ENCODE assay signal across 12 cellular contexts in genomic region chr7:74312418-74313021, GRCh38. TPM values are rescaled to one million over a fixed set of nuclear protein-coding genes. Genes with fewer than 3 reads are reported as not detected.
DNase-seq lines count a peak whose midpoint lies in the region; ATAC-seq, FAIRE-seq and TF ChIP-seq lines count a peak whose summit lies in the region.
"Had no signal": no experiment of that assay in that cellular context is flagged by ENCODE, and none has a peak within 500 bp of the region (broad histone marks: within the 10 kb centered on the region; RNA-seq: fewer than 3 reads in every experiment).

No MANE protein-coding gene starts in this region.

- H3K4me3 ChIP-seq in A549 (no peak overlapping the region), RWPE2 (ENCODE audit: severe bottlenecking) (peak overlapping the region; percentile 4)
- H3K4me3 ChIP-seq in naive thymus-derived CD4-positive, alpha-beta T cell (ENCODE audit: low read length): no peak overlapping the region
- H3K4me3 ChIP-seq: adrenal gland, gastrocnemius medialis, left ventricle myocardium inferior had no signal

- TF ChIP-seq POLR2A in A549 (IDR thresholded peaks at IDR 0.05; ENCODE audit: low read length): no peak

- H3K9me3 ChIP-seq in A549 (no peaks in the 10 kb centered on the region), RWPE2 (ENCODE audit: severe bottlenecking) (no peaks in the 10 kb centered on the region)
- H3K9me3 ChIP-seq in naive thymus-derived CD4-positive, alpha-beta T cell (ENCODE audit: control insufficient read depth in 2 of 3, low read length in 3 of 3): no peaks in the 10 kb centered on the region
- H3K9me3 ChIP-seq: adrenal gland, gastrocnemius medialis, left ventricle myocardium inferior had no signal

- WGBS in A549 (ENCODE audit: missing lambda C conversion rate): 49% methylated on average over 16 of the region's 16 CpGs

- H3K36me3 ChIP-seq in RWPE2 (ENCODE audit: low read depth): no peaks in the 10 kb centered on the region
- no peaks in the 10 kb centered on the region for H3K36me3 ChIP-seq in naive thymus-derived CD4-positive, alpha-beta T cell (ENCODE audit: control insufficient read depth in 2 of 3, insufficient read depth in 3 of 3, low read length in 3 of 3)
- H3K36me3 ChIP-seq: adrenal gland, gastrocnemius medialis, left ventricle myocardium inferior had no signal

- H3K4me1 ChIP-seq in A549: peaks cover 17% of the 10 kb centered on the region
- H3K4me1 ChIP-seq in RWPE2 (ENCODE audit: insufficient read depth, poor library complexity, severe bottlenecking): peaks cover 23% of the 10 kb centered on the region
- H3K4me1 ChIP-seq in naive thymus-derived CD4-positive, alpha-beta T cell (ENCODE audit: control insufficient read depth in 2 of 2, insufficient read depth in 2 of 2, low read length in 2 of 2): no peaks in the 10 kb centered on the region
- H3K4me1 ChIP-seq: gastrocnemius medialis had no signal

- peak overlapping the region; percentile 35 to 77; a peak in 3 of 6 replicates for H3K27ac ChIP-seq in A549
- peak overlapping the region; percentile 95 for H3K27ac ChIP-seq in RWPE2 (ENCODE audit: poor library complexity, severe bottlenecking)
- H3K27ac ChIP-seq in naive thymus-derived CD4-positive, alpha-beta T cell (ENCODE audit: low read depth, low read length): no peak overlapping the region
- H3K27ac ChIP-seq: adrenal gland, gastrocnemius medialis, left ventricle myocardium inferior had no signal

- FAIRE-seq in A549 (lab: Jason Lieb, UNC): no peak

- no peak overlapping the region for H3K4me3 Mint-ChIP-seq in activated T-cell treated with anti-CD3 and anti-CD28 coated beads, Interleukin-2, amount 50 U/mL, for 24 hours
- no peak overlapping the region for H3K4me3 Mint-ChIP-seq in naive thymus-derived CD4-positive, alpha-beta T cell

- peaks cover 10% of the 10 kb centered on the region for H3K27me3 Mint-ChIP-seq in activated T-cell treated with anti-CD3 and anti-CD28 coated beads, Interleukin-2, amount 50 U/mL, for 24 hours
- H3K27me3 Mint-ChIP-seq in naive thymus-derived CD4-positive, alpha-beta T cell: peaks cover 4 to 13% (median 6%) of the 10 kb centered on the region in 5 donors

- H3K27ac Mint-ChIP-seq in activated T-cell treated with anti-CD3 and anti-CD28 coated beads, Interleukin-2, amount 50 U/mL, for 24 hours: no peak overlapping the region
- no peak overlapping the region for H3K27ac Mint-ChIP-seq in naive thymus-derived CD4-positive, alpha-beta T cell

- POLR2A ChIA-PET in A549 (lab: Yijun Ruan, JAX): no interaction called here
- POLR2A ChIA-PET in naive thymus-derived CD4-positive, alpha-beta T cell (lab: Charles Lee): no interaction called here

- ATAC-seq in A549 (peak; percentile 26 to 45; a peak in 4 of 6 replicates), RWPE2 (ENCODE audit: low read depth) (peak; percentile 92)
- no peak for ATAC-seq in naive thymus-derived CD4-positive, alpha-beta T cell
- ATAC-seq: gastrocnemius medialis had no signal

- H3K27me3 ChIP-seq in RWPE2 (ENCODE audit: insufficient read depth, poor library complexity, severe bottlenecking): no peaks in the 10 kb centered on the region
- no peaks in the 10 kb centered on the region for H3K27me3 ChIP-seq in naive thymus-derived CD4-positive, alpha-beta T cell (ENCODE audit: control insufficient read depth in 2 of 2, insufficient read depth in 2 of 2, low read length in 2 of 2)
- H3K27me3 ChIP-seq: adrenal gland, gastrocnemius medialis had no signal

- no peaks in the 10 kb centered on the region for H3K36me3 Mint-ChIP-seq in activated T-cell treated with anti-CD3 and anti-CD28 coated beads, Interleukin-2, amount 50 U/mL, for 24 hours (ENCODE audit: low read depth)
- H3K36me3 Mint-ChIP-seq in naive thymus-derived CD4-positive, alpha-beta T cell: peaks cover 0 to 3% (median 0%) of the 10 kb centered on the region in 5 donors

- no peak for TF ChIP-seq EP300 in A549 (IDR thresholded peaks at IDR 0.05)

- TF ChIP-seq CTCF in A549 (IDR thresholded peaks at IDR 0.05) (no peak), RWPE2 (IDR thresholded peaks at IDR 0.05; ENCODE audit: poor library complexity, severe bottlenecking) (no peak)

- DNase-seq in A549 (ENCODE audit: low read depth in 1 of 2, low spot score in 1 of 2): no peak
- peak; percentile 95 for DNase-seq in HPDE6-E6E7 (ENCODE audit: extremely low spot score)
- DNase-seq in RWPE2 (ENCODE audit: low spot score): peak; percentile 95
- peak; percentile 50 for DNase-seq in glomerular visceral epithelial cell (ENCODE audit: extremely low spot score)
- no peak for DNase-seq in activated T-cell treated with anti-CD3 and anti-CD28 coated beads, Interleukin-2, amount 50 U/mL, for 24 hours
- DNase-seq in NCI-H1105 treated with DMSO at 0.1 percent for 48 hours (lab: John Stamatoyannopoulos, UW): no peak
- DNase-seq in activated CD8-positive, alpha-beta memory T cell treated with anti-CD3 and anti-CD28 coated beads for 24 hours: no peak
- no peak for DNase-seq in naive thymus-derived CD4-positive, alpha-beta T cell
- DNase-seq: adrenal gland, gastrocnemius medialis, left ventricle myocardium inferior, NCI-H146 had no signal

- intact Hi-C loops in naive thymus-derived CD4-positive, alpha-beta T cell (cut with micrococcal nuclease): no loop called here

- H3K9me3 Mint-ChIP-seq in activated T-cell treated with anti-CD3 and anti-CD28 coated beads, Interleukin-2, amount 50 U/mL, for 24 hours: peaks cover 4% of the 10 kb centered on the region
- H3K9me3 Mint-ChIP-seq in naive thymus-derived CD4-positive, alpha-beta T cell: peaks cover 0 to 4% (median 0%) of the 10 kb centered on the region in 11 donors

- peaks cover 9% of the 10 kb centered on the region for H3K4me1 Mint-ChIP-seq in activated T-cell treated with anti-CD3 and anti-CD28 coated beads, Interleukin-2, amount 50 U/mL, for 24 hours (ENCODE audit: low read depth)
- peaks cover 0 to 5% (median 0%) of the 10 kb centered on the region in 7 donors for H3K4me1 Mint-ChIP-seq in naive thymus-derived CD4-positive, alpha-beta T cell

- CTCF ChIA-PET in A549 (lab: Yijun Ruan, JAX): interaction anchor here (0.7 to 1.6 kb wide), 4 partner anchors 81 to 323 kb away, joined by 3 to 5 read pairs (median 3); no protein-coding TSS in a partner anchor
- CTCF ChIA-PET in naive thymus-derived CD4-positive, alpha-beta T cell (lab: Charles Lee): interaction anchor here (0.6 kb wide), 1 partner anchor 138 kb away, joined by 5 read pairs; no protein-coding TSS in a partner anchor

- TF ChIP-seq RAD21 in A549 (conservative IDR thresholded peaks at IDR 0.05 in 1 of 2, IDR thresholded peaks at IDR 0.05 in 1 of 2): no peak

- peak overlapping the region; percentile 53 for H3K4me2 ChIP-seq in A549

TF ChIP-seq in A549, 52 proteins besides CTCF, POLR2A, EP300 and RAD21:
- no peak for TF ChIP-seq NR3C1 (IDR thresholded peaks at IDR 0.05)
- peak; percentile 83 for TF ChIP-seq MAFK (IDR thresholded peaks at IDR 0.05; ENCODE audit: partially characterized antibody)

RNA-seq across cellular contexts. Expression of gene CLIP2, which starts 23.3 kb away (rescaled TPM):
- polyA plus RNA-seq in A549 (2011; rRNA removed): 3.7 and 5.7 TPM in 2 replicates
- 3.7 and 4.6 TPM in 2 replicates for polyA plus RNA-seq in A549 (2012; cell fraction: cytosol; rRNA removed)
- polyA plus RNA-seq in A549 (2012; cell fraction: nucleus; rRNA removed): 9.0 and 9.1 TPM in 2 replicates
- 9.2 to 17.0 TPM (median 15.5 TPM) in 3 replicates for polyA plus RNA-seq in A549 (2017; fragmentation: RNase III; extraction: RNeasy Plus Mini Kit Qiagen cat#74134 plus additional on column Dnase treatment)
- 8.1 and 11.3 TPM in 2 replicates for polyA minus RNA-seq in A549 (2011; rRNA and poly(A)+ RNA removed)
- total RNA-seq in naive thymus-derived CD4-positive, alpha-beta T cell: 10 to 100 TPM in 1 of 5 experiments, 1 to 10 TPM in 4; 1.1 to 11.4 (median 3.1) TPM
- under 1 TPM; 0.02 to 0.61 TPM for polyA plus RNA-seq in naive thymus-derived CD4-positive, alpha-beta T cell

RNA-seq across cellular contexts. Expression of gene RFC2, which starts 58.3 kb away (rescaled TPM):
- polyA plus RNA-seq in A549 (2011; rRNA removed): 44.6 and 46.6 TPM in 2 replicates
- polyA plus RNA-seq in A549 (2012; cell fraction: cytosol; rRNA removed): 42.0 and 53.9 TPM in 2 replicates
- 18.2 and 37.6 TPM in 2 replicates for polyA plus RNA-seq in A549 (2012; cell fraction: nucleus; rRNA removed)
- polyA plus RNA-seq in A549 (2017; fragmentation: RNase III; extraction: RNeasy Plus Mini Kit Qiagen cat#74134 plus additional on column Dnase treatment): 70.9 to 77.7 TPM (median 71.2 TPM) in 3 replicates
- polyA minus RNA-seq in A549 (2011; rRNA and poly(A)+ RNA removed): 55.7 and 58.3 TPM in 2 replicates
- 10 to 100 TPM; 12.0 to 51.7 (median 15.2) TPM for total RNA-seq in naive thymus-derived CD4-positive, alpha-beta T cell
- 10 to 100 TPM; 21.4 to 23.7 TPM for polyA plus RNA-seq in naive thymus-derived CD4-positive, alpha-beta T cell

Comparison
In these comparisons a context has a peak if more than half of its experiments do, and no peak if none do; other contexts are left out.
1. DNase-seq: peak in HPDE6-E6E7 (single experiment), RWPE2 (single experiment) and glomerular visceral epithelial cell (single experiment); none in A549 (0 of 2), activated T-cell treated with anti-CD3 and anti-CD28 coated beads, Interleukin-2, amount 50 U/mL, for 24 hours (single experiment), NCI-H1105 treated with DMSO at 0.1 percent for 48 hours (single experiment), activated CD8-positive, alpha-beta memory T cell treated with anti-CD3 and anti-CD28 coated beads for 24 hours (single experiment) and naive thymus-derived CD4-positive, alpha-beta T cell (0 of 9).